ENCODE assay signal across 11 cellular contexts in genomic region chr2:85291425-85292023, GRCh38. TPM values are rescaled to one million over a fixed set of nuclear protein-coding genes. Genes with fewer than 3 reads are reported as not detected.
A peak's percentile ranks its signal among the peaks of the same experiment; 100 is the strongest.
DNase-seq lines count a peak whose midpoint lies in the region; ATAC-seq and TF ChIP-seq lines count a peak whose summit lies in the region.
"Had no signal": no experiment of that assay in that cellular context is flagged by ENCODE, and none has a peak within 500 bp of the region (broad histone marks: within the 10 kb centered on the region; RNA-seq: fewer than 3 reads in every experiment).

No MANE protein-coding gene starts in this region.

- WGBS in heart right ventricle, 2 donors: 60 to 75% methylated on average over 4 of the region's 4 CpGs

- no peak for TF ChIP-seq CTCF in heart right ventricle (IDR thresholded peaks at IDR 0.05)
- TF ChIP-seq CTCF in foreskin keratinocyte (conservative IDR thresholded peaks at IDR 0.05): no peak
- TF ChIP-seq CTCF in upper lobe of right lung (IDR thresholded peaks at IDR 0.05): no peak

- H3K27me3 ChIP-seq in heart right ventricle (no peaks in the 10 kb centered on the region), foreskin keratinocyte (no peaks in the 10 kb centered on the region), upper lobe of right lung (no peaks in the 10 kb centered on the region)

- peak overlapping the region in 1 of 10 donors; percentile 15 for H3K4me3 ChIP-seq in heart right ventricle
- no peak overlapping the region for H3K4me3 ChIP-seq in upper lobe of right lung

- H3K27ac ChIP-seq in heart right ventricle: peak overlapping the region in 6 of 10 donors; percentile 30 to 44 (median 40)
- H3K27ac ChIP-seq in foreskin keratinocyte: peak overlapping the region; percentile 80
- peak overlapping the region; percentile 49 for H3K27ac ChIP-seq in upper lobe of right lung

- peaks cover 0 to 12% (median 3%) of the 10 kb centered on the region in 9 donors for H3K4me1 ChIP-seq in heart right ventricle
- H3K4me1 ChIP-seq in foreskin keratinocyte: peaks cover 42% of the 10 kb centered on the region
- no peaks in the 10 kb centered on the region for H3K4me1 ChIP-seq in upper lobe of right lung

- H3K9me3 ChIP-seq in heart right ventricle (no peaks in the 10 kb centered on the region), T-helper 17 cell (ENCODE audit: control insufficient read depth, low read length, poor library complexity, severe bottlenecking) (no peaks in the 10 kb centered on the region), upper lobe of right lung (no peaks in the 10 kb centered on the region)

- peak overlapping the region; percentile 90 for H3K27ac Mint-ChIP-seq in T-helper 17 cell

- ATAC-seq in heart right ventricle (no peak), left cardiac atrium (no peak), T-helper 17 cell (peak; percentile 57), foreskin keratinocyte (no peak), upper lobe of right lung (peak; percentile 51), HG02884 (IDR thresholded peaks at IDR 0.05; ENCODE audit: unreplicated experiment) (no peak)

- intact Hi-C loops in heart right ventricle (cut with DNase I): loop anchor here in 2 of 10 donors (10.0 kb wide), 1 partner anchor 367 kb away; no protein-coding TSS in a partner anchor
- intact Hi-C loops in left cardiac atrium (cut with DNase I): no loop called here
- intact Hi-C loops in upper lobe of right lung (cut with DNase I): no loop called here

- no peaks in the 10 kb centered on the region for H3K27me3 Mint-ChIP-seq in T-helper 17 cell

- H3K4me3 Mint-ChIP-seq in T-helper 17 cell: peak overlapping the region; percentile 76

- H3K36me3 ChIP-seq in heart right ventricle (peaks cover 0 to 25% (median 0%) of the 10 kb centered on the region in 9 donors), upper lobe of right lung (no peaks in the 10 kb centered on the region)

- no peak for DNase-seq in heart right ventricle
- DNase-seq in left cardiac atrium: no peak
- no peak for DNase-seq in T-helper 17 cell
- no peak for DNase-seq in foreskin keratinocyte
- no peak for DNase-seq in upper lobe of right lung
- no peak for DNase-seq in midbrain (lab: John Stamatoyannopoulos, UW)
- no peak for DNase-seq in HuH-7 (ENCODE audit: low spot score)
- DNase-seq: activated CD8-positive, alpha-beta memory T cell treated with anti-CD3 and anti-CD28 coated beads, Interleukin-2, amount 50 U/mL, for 4 hours; HCEC 1CT; NCI-H1105 had no signal

- no peaks in the 10 kb centered on the region for H3K36me3 Mint-ChIP-seq in T-helper 17 cell (ENCODE audit: low read depth)

- H3K4me1 Mint-ChIP-seq in T-helper 17 cell: peaks cover 20% of the 10 kb centered on the region

RNA-seq across cellular contexts. Expression of gene TGOLN2, which starts 36.3 kb away (rescaled TPM):
- 10 to 100 TPM; 66.2 to 99.9 (median 78.4) TPM for total RNA-seq in heart right ventricle
- polyA plus RNA-seq in heart right ventricle: 10 to 100 TPM; 12.1 to 23.0 TPM
- total RNA-seq in left cardiac atrium: 10 to 100 TPM; 71.1 to 73.9 TPM
- 100 to 1,000 TPM; 122 to 125 TPM for total RNA-seq in T-helper 17 cell
- 38.7 and 39.8 TPM in 2 replicates for total RNA-seq in foreskin keratinocyte
- 10.3 and 11.8 TPM in 2 replicates for polyA plus RNA-seq in foreskin keratinocyte
- 156 TPM for total RNA-seq in upper lobe of right lung

Comparison
In these comparisons a context has a peak if more than half of its experiments do, and no peak if none do; other contexts are left out.
1. ATAC-seq: peak in T-helper 17 cell (single experiment) and upper lobe of right lung (single experiment); none in heart right ventricle (0 of 8), left cardiac atrium (0 of 2), foreskin keratinocyte (single experiment) and HG02884 (single experiment).
2. Peak in every context shown above with its lines, with median percentiles within 50 percentile points of each other: H3K27ac ChIP-seq.